ENCODE assay signal across 12 cellular contexts in genomic region chr17:66724581-66725341, GRCh38.
DNase-seq lines count a peak whose midpoint lies in the region; ATAC-seq and TF ChIP-seq lines count a peak whose summit lies in the region.
"Had no signal": no experiment of that assay in that cellular context is flagged by ENCODE, and none has a peak within 500 bp of the region (broad histone marks: within the 10 kb centered on the region; RNA-seq: fewer than 3 reads in every experiment).

No MANE protein-coding gene starts in this region.

- no peak overlapping the region for H3K27ac ChIP-seq in testis
- H3K27ac ChIP-seq: BLaER1 treated with 17β-estradiol and CSF1 and Interleukin-3, amounts not matched to agents 10 nM and 100 nM; KMS-11 had no signal

- H3K9me3 Mint-ChIP-seq in activated T-cell treated with anti-CD3 and anti-CD28 coated beads, Interleukin-2, amount 50 U/mL, for 24 hours: no peaks in the 10 kb centered on the region
- H3K9me3 Mint-ChIP-seq: stimulated activated naive CD8-positive, alpha-beta T cell treated with anti-CD3 and anti-CD28 coated beads, Interleukin-15, amount 100 ng/mL, for 72 hours had no signal

- intact Hi-C loops in left cardiac atrium (cut with DNase I): loop anchor here in 1 of 2 donors (10.0 kb wide), 1 partner anchor 430 kb away; no protein-coding TSS in a partner anchor
- intact Hi-C loops in testis (cut with DNase I; ENCODE audit: low total_unique reads): no loop called here

- H3K4me3 Mint-ChIP-seq in activated T-cell treated with anti-CD3 and anti-CD28 coated beads, Interleukin-2, amount 50 U/mL, for 24 hours: no peak overlapping the region
- H3K4me3 Mint-ChIP-seq: stimulated activated naive CD8-positive, alpha-beta T cell treated with anti-CD3 and anti-CD28 coated beads, Interleukin-15, amount 100 ng/mL, for 72 hours had no signal

- no peaks in the 10 kb centered on the region for H3K27me3 Mint-ChIP-seq in activated T-cell treated with anti-CD3 and anti-CD28 coated beads, Interleukin-2, amount 50 U/mL, for 24 hours
- H3K27me3 Mint-ChIP-seq: stimulated activated naive CD8-positive, alpha-beta T cell treated with anti-CD3 and anti-CD28 coated beads, Interleukin-15, amount 100 ng/mL, for 72 hours had no signal

- peaks cover 5% of the 10 kb centered on the region for H3K4me1 ChIP-seq in testis

- TF ChIP-seq POLR2A in testis (IDR thresholded peaks at IDR 0.05): no peak

- H3K9me3 ChIP-seq in testis: no peaks in the 10 kb centered on the region
- H3K9me3 ChIP-seq: BLaER1 treated with 17β-estradiol and CSF1 and Interleukin-3, amounts not matched to agents 10 nM and 100 nM had no signal

- H3K36me3 ChIP-seq in testis (ENCODE audit: low read depth, missing control alignments): no peaks in the 10 kb centered on the region

- peaks cover 37% of the 10 kb centered on the region for H3K36me3 Mint-ChIP-seq in activated T-cell treated with anti-CD3 and anti-CD28 coated beads, Interleukin-2, amount 50 U/mL, for 24 hours (ENCODE audit: low read depth)

- H3K4me3 ChIP-seq in testis: no peak overlapping the region
- H3K4me3 ChIP-seq: BLaER1 treated with 17β-estradiol and CSF1 and Interleukin-3, amounts not matched to agents 10 nM and 100 nM had no signal

- peak; percentile 32 for ATAC-seq in SK-N-SH treated with all-trans-retinoic acid at 6 μM for 48 hours
- peak; percentile 49 to 83 for ATAC-seq in left cardiac atrium
- ATAC-seq: stimulated activated naive CD8-positive, alpha-beta T cell treated with anti-CD3 and anti-CD28 coated beads, Interleukin-15, amount 100 ng/mL, for 72 hours had no signal

- 56 to 58% methylated on average over 5 of the region's 5 CpGs for WGBS in testis, 2 donors

- H3K27ac Mint-ChIP-seq in activated T-cell treated with anti-CD3 and anti-CD28 coated beads, Interleukin-2, amount 50 U/mL, for 24 hours: peak overlapping the region; percentile 5

- no peaks in the 10 kb centered on the region for H3K27me3 ChIP-seq in testis
- H3K27me3 ChIP-seq: BLaER1 treated with 17β-estradiol and CSF1 and Interleukin-3, amounts not matched to agents 10 nM and 100 nM had no signal

- DNase-seq in activated T-cell treated with anti-CD3 and anti-CD28 coated beads, Interleukin-2, amount 50 U/mL, for 24 hours: no peak
- DNase-seq in activated T-cell treated with anti-CD3 and anti-CD28 coated beads, Interleukin-2, amount 50 U/mL, for 1 hour: no peak
- DNase-seq in left cardiac atrium (no peak), testis (peak; percentile 54), NCI-H187 (lab: John Stamatoyannopoulos, UW) (no peak), T-helper 1 cell (no peak), Ammon's horn (ENCODE audit: low spot score) (no peak)
- DNase-seq: activated gamma-delta T cell; stimulated activated naive CD8-positive, alpha-beta T cell treated with anti-CD3 and anti-CD28 coated beads, Interleukin-15, amount 100 ng/mL, for 72 hours had no signal

- H3K4me1 Mint-ChIP-seq in activated T-cell treated with anti-CD3 and anti-CD28 coated beads, Interleukin-2, amount 50 U/mL, for 24 hours (ENCODE audit: low read depth): peaks cover 2% of the 10 kb centered on the region

- no peak for TF ChIP-seq CTCF in testis (IDR thresholded peaks at IDR 0.05)

TF ChIP-seq in SK-N-SH treated with all-trans-retinoic acid at 6 μM for 48 hours, 23 proteins besides CTCF, POLR2A, EP300 and RAD21:
- TF ChIP-seq ISL1 (CRISPR knock-in tag; IDR thresholded peaks at IDR 0.05) (peak; percentile 67), CSRNP3 (CRISPR knock-in tag; IDR thresholded peaks at IDR 0.05) (no peak), ARNTL (CRISPR knock-in tag; IDR thresholded peaks at IDR 0.05; ENCODE audit: borderline replicate concordance, low read depth) (no peak)
